ENCODE assay signal across 1 cellular context in the genomic region with DNA sequence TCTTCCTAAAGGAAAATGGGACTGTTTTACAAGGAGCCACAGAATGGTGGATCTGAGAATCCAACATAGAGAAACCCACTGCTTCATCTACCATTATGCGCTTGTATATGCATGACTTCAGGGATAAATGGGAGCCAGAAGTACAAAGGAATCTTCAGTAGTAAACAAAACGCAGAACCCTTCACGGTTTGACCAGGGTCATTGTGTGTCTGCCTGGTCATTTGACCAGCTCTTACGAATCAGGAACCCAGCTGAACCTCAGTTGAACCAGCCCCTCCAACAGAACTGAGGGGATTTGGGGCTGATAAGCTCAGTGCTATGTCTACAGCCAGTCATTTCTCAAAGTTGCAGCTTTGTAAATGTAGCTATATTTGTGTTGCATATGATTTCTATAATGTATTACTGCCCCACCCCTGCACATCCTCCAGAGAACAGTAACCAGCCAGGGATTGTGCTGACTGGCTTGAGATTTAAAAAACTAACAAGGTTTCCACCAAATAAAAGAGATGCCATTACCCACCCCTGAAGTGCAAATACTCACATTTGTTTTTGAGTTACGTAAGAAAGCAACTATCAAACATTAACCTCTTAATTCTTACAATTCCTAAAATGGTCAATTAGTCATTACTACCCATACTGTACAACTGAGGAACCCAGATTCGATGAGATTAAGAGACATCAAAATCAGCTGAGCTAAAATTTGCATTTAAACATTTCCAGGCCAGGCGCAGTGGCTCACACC.
TF ChIP-seq lines count a peak whose summit lies in the region.

No MANE protein-coding gene starts in this region.

TF ChIP-seq in GM23338, 12 proteins besides CTCF, POLR2A, EP300 and RAD21 (continued from another document):
- TF ChIP-seq, protein P1, sequence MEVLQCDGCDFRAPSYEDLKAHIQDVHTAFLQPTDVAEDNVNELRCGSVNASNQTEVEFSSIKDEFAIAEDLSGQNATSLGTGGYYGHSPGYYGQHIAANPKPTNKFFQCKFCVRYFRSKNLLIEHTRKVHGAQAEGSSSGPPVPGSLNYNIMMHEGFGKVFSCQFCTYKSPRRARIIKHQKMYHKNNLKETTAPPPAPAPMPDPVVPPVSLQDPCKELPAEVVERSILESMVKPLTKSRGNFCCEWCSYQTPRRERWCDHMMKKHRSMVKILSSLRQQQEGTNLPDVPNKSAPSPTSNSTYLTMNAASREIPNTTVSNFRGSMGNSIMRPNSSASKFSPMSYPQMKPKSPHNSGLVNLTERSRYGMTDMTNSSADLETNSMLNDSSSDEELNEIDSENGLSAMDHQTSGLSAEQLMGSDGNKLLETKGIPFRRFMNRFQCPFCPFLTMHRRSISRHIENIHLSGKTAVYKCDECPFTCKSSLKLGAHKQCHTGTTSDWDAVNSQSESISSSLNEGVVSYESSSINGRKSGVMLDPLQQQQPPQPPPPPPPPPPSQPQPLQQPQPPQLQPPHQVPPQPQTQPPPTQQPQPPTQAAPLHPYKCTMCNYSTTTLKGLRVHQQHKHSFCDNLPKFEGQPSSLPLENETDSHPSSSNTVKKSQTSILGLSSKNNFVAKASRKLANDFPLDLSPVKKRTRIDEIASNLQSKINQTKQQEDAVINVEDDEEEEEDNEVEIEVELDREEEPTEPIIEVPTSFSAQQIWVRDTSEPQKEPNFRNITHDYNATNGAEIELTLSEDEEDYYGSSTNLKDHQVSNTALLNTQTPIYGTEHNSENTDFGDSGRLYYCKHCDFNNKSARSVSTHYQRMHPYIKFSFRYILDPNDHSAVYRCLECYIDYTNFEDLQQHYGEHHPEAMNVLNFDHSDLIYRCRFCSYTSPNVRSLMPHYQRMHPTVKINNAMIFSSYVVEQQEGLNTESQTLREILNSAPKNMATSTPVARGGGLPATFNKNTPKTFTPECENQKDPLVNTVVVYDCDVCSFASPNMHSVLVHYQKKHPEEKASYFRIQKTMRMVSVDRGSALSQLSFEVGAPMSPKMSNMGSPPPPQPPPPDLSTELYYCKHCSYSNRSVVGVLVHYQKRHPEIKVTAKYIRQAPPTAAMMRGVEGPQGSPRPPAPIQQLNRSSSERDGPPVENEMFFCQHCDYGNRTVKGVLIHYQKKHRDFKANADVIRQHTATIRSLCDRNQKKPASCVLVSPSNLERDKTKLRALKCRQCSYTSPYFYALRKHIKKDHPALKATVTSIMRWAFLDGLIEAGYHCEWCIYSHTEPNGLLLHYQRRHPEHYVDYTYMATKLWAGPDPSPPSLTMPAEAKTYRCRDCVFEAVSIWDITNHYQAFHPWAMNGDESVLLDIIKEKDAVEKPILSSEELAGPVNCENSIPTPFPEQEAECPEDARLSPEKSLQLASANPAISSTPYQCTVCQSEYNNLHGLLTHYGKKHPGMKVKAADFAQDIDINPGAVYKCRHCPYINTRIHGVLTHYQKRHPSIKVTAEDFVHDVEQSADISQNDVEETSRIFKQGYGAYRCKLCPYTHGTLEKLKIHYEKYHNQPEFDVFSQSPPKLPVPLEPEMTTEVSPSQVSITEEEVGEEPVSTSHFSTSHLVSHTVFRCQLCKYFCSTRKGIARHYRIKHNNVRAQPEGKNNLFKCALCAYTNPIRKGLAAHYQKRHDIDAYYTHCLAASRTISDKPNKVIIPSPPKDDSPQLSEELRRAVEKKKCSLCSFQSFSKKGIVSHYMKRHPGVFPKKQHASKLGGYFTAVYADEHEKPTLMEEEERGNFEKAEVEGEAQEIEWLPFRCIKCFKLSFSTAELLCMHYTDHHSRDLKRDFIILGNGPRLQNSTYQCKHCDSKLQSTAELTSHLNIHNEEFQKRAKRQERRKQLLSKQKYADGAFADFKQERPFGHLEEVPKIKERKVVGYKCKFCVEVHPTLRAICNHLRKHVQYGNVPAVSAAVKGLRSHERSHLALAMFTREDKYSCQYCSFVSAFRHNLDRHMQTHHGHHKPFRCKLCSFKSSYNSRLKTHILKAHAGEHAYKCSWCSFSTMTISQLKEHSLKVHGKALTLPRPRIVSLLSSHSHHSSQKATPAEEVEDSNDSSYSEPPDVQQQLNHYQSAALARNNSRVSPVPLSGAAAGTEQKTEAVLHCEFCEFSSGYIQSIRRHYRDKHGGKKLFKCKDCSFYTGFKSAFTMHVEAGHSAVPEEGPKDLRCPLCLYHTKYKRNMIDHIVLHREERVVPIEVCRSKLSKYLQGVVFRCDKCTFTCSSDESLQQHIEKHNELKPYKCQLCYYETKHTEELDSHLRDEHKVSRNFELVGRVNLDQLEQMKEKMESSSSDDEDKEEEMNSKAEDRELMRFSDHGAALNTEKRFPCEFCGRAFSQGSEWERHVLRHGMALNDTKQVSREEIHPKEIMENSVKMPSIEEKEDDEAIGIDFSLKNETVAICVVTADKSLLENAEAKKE (CRISPR knock-in tag; IDR thresholded peaks at IDR 0.05): no peak
- TF ChIP-seq STAT1 (IDR thresholded peaks at IDR 0.05; ENCODE audit: unreplicated experiment) (no peak), ZNF114 (CRISPR knock-in tag; IDR thresholded peaks at IDR 0.05) (no peak), POLR2AphosphoS5 (IDR thresholded peaks at IDR 0.05; ENCODE audit: low read depth) (no peak), EZH2 (IDR thresholded peaks at IDR 0.05; ENCODE audit: low read depth, unreplicated experiment) (no peak), JUNB (IDR thresholded peaks at IDR 0.05; ENCODE audit: unreplicated experiment) (no peak), NANOG (IDR thresholded peaks at IDR 0.05; ENCODE audit: borderline replicate concordance) (no peak)
- TF ChIP-seq, protein P2, sequence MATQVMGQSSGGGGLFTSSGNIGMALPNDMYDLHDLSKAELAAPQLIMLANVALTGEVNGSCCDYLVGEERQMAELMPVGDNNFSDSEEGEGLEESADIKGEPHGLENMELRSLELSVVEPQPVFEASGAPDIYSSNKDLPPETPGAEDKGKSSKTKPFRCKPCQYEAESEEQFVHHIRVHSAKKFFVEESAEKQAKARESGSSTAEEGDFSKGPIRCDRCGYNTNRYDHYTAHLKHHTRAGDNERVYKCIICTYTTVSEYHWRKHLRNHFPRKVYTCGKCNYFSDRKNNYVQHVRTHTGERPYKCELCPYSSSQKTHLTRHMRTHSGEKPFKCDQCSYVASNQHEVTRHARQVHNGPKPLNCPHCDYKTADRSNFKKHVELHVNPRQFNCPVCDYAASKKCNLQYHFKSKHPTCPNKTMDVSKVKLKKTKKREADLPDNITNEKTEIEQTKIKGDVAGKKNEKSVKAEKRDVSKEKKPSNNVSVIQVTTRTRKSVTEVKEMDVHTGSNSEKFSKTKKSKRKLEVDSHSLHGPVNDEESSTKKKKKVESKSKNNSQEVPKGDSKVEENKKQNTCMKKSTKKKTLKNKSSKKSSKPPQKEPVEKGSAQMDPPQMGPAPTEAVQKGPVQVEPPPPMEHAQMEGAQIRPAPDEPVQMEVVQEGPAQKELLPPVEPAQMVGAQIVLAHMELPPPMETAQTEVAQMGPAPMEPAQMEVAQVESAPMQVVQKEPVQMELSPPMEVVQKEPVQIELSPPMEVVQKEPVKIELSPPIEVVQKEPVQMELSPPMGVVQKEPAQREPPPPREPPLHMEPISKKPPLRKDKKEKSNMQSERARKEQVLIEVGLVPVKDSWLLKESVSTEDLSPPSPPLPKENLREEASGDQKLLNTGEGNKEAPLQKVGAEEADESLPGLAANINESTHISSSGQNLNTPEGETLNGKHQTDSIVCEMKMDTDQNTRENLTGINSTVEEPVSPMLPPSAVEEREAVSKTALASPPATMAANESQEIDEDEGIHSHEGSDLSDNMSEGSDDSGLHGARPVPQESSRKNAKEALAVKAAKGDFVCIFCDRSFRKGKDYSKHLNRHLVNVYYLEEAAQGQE (IDR thresholded peaks at IDR 0.05; ENCODE audit: unreplicated experiment): no peak
